26 cellular contexts compared by ENCODE assay signal in the genomic region with DNA sequence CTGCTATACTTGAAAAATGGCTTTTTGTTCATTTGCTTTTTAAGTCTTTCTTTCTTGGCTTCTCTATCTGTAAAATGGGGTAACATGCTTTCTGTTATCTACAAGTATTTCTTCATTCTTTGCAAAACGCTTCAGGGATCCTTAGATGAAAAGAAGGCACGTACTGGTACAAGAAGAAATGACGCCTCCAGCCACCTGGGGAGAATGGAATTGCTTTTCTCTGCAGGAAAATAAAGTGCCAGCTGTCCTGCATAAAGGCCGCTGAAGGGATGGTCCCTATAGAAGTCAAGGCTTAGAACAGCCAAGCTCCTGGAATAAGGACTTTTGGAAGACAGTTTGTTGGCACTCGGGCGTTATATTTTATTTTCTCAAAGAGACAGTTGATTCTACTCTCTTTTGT.
"Had no signal": no experiment of that assay in that cellular context is flagged by ENCODE, and none has a peak within 500 bp of the region (broad histone marks: within the 10 kb centered on the region; RNA-seq: fewer than 3 reads in every experiment).

No MANE protein-coding gene starts in this region.

- H3K4me1 Mint-ChIP-seq: activated naive CD8-positive, alpha-beta T cell treated with anti-CD3 and anti-CD28 coated beads for 36 hours; activated T-helper 17 cell treated with anti-CD3 and anti-CD28 coated beads, Interleukin-2, amount 50 U/mL, for 72 hours; central memory CD8-positive, alpha-beta T cell; memory B cell had no signal

- DNase-seq: activated CD4-positive, alpha-beta T cell treated with anti-CD3 and anti-CD28 coated beads for 1 hour; activated CD4-positive, alpha-beta T cell treated with anti-CD3 and anti-CD28 coated beads, Interleukin-2, amount 50 U/mL, for 1 hour; activated CD8-positive, alpha-beta memory T cell treated with anti-CD3 and anti-CD28 coated beads for 24 hours; activated CD8-positive, alpha-beta memory T cell treated with anti-CD3 and anti-CD28 coated beads, Interleukin-2, amount 50 U/mL, for 4 hours; activated naive CD4-positive, alpha-beta T cell treated with Interleukin-2 at 50 U/mL for 16 hours; activated naive CD8-positive, alpha-beta T cell treated with anti-CD3 and anti-CD28 coated beads for 36 hours; activated T-cell treated with anti-CD3 and anti-CD28 coated beads, Interleukin-2, amount 50 U/mL, for 24 hours; heart left ventricle; islet precursor cell; left cardiac atrium; pancreas; psoas muscle; spleen; stimulated activated CD4-positive, alpha-beta T cell treated with anti-CD3 and anti-CD28 coated beads, Interleukin-4, amount 100 ng/mL, for 1 hour; stimulated activated naive CD4-positive, alpha-beta T cell; upper lobe of right lung; WERI-Rb-1 had no signal

- H3K27me3 ChIP-seq: heart left ventricle, pancreas, right atrium auricular region, spleen, upper lobe of right lung had no signal

- H3K27ac Mint-ChIP-seq: activated naive CD8-positive, alpha-beta T cell treated with anti-CD3 and anti-CD28 coated beads for 36 hours; activated T-cell treated with anti-CD3 and anti-CD28 coated beads, Interleukin-2, amount 50 U/mL, for 24 hours; activated T-helper 17 cell treated with anti-CD3 and anti-CD28 coated beads, Interleukin-2, amount 50 U/mL, for 72 hours; memory B cell; nephron had no signal

- FAIRE-seq: astrocyte, pancreas, TTC549 had no signal

- H3K36me3 Mint-ChIP-seq: activated naive CD8-positive, alpha-beta T cell treated with anti-CD3 and anti-CD28 coated beads for 36 hours; memory B cell had no signal

- H3K4me3 Mint-ChIP-seq: activated naive CD8-positive, alpha-beta T cell treated with anti-CD3 and anti-CD28 coated beads for 36 hours; activated T-cell treated with anti-CD3 and anti-CD28 coated beads, Interleukin-2, amount 50 U/mL, for 24 hours; activated T-helper 17 cell treated with anti-CD3 and anti-CD28 coated beads, Interleukin-2, amount 50 U/mL, for 72 hours; central memory CD8-positive, alpha-beta T cell; memory B cell; nephron had no signal

- H3K27me3 Mint-ChIP-seq: activated naive CD8-positive, alpha-beta T cell treated with anti-CD3 and anti-CD28 coated beads for 36 hours; activated T-cell treated with anti-CD3 and anti-CD28 coated beads, Interleukin-2, amount 50 U/mL, for 24 hours; memory B cell had no signal

- H3K9me3 Mint-ChIP-seq: activated T-cell treated with anti-CD3 and anti-CD28 coated beads, Interleukin-2, amount 50 U/mL, for 24 hours; activated T-helper 17 cell treated with anti-CD3 and anti-CD28 coated beads, Interleukin-2, amount 50 U/mL, for 72 hours; central memory CD8-positive, alpha-beta T cell; memory B cell; nephron had no signal

- H3K36me3 ChIP-seq: heart left ventricle, pancreas, right atrium auricular region, spleen, upper lobe of right lung, WERI-Rb-1 had no signal

- H3K9me3 ChIP-seq: heart left ventricle, pancreas, psoas muscle, right atrium auricular region, spleen, upper lobe of right lung had no signal

- H3K4me3 ChIP-seq: coronary artery, heart left ventricle, pancreas, psoas muscle, right atrium auricular region, spleen, upper lobe of right lung had no signal

- H3K4me1 ChIP-seq: pancreas, psoas muscle, spleen, upper lobe of right lung had no signal

- H3K27ac ChIP-seq: coronary artery, epithelial cell of prostate, heart left ventricle, pancreas, psoas muscle, right atrium auricular region, spleen, upper lobe of right lung, WERI-Rb-1 had no signal
